In genomic region chr13:110853235-110853721, GRCh38 we compare ENCODE assay signal across 19 cellular contexts.
A peak's percentile ranks its signal among the peaks of the same experiment; 100 is the strongest.
DNase-seq lines count a peak whose midpoint lies in the region; ATAC-seq, FAIRE-seq and TF ChIP-seq lines count a peak whose summit lies in the region.
"Had no signal": no experiment of that assay in that cellular context is flagged by ENCODE, and none has a peak within 500 bp of the region (broad histone marks: within the 10 kb centered on the region; RNA-seq: fewer than 3 reads in every experiment).

No MANE protein-coding gene starts in this region.

- no peaks in the 10 kb centered on the region for H3K36me3 ChIP-seq in small intestine (ENCODE audit: control insufficient read depth in 2 of 2, insufficient read depth in 2 of 2, low read length in 2 of 2)
- no peaks in the 10 kb centered on the region for H3K36me3 ChIP-seq in BE2C

- H3K4me1 ChIP-seq in small intestine (ENCODE audit: control insufficient read depth in 2 of 2, insufficient read depth in 1 of 2, low read depth in 1 of 2, low read length in 1 of 2) (no peaks in the 10 kb centered on the region), BE2C (no peaks in the 10 kb centered on the region)

- H3K27ac ChIP-seq in small intestine (ENCODE audit: low read depth in 1 of 2, low read length in 1 of 2), result no peak overlapping the region
- H3K27ac ChIP-seq: GM23248 had no signal

- DNase-seq in LHCN-M2 (ENCODE audit: low read depth), result peak; percentile 56
- DNase-seq in choroid plexus epithelial cell (ENCODE audit: low read depth), result peak; percentile 76
- peak; percentile 26 for DNase-seq in iris pigment epithelial cell (ENCODE audit: low read depth)
- DNase-seq in small intestine, result peak; percentile 10
- DNase-seq in BE2C, result no peak
- DNase-seq in retina, result no peak
- DNase-seq: activated CD4-positive, alpha-beta T cell treated with anti-CD3 and anti-CD28 coated beads, Interleukin-2, amount 10 ng/mL, durations not matched to agents 24 days and 14 days; activated gamma-delta T cell; amygdala; central memory CD4-positive, alpha-beta T cell; COR-L47; GM23248; Karpas-422; NCI-H1092 treated with DMSO at 0.1 percent for 48 hours; NCI-H2029 treated with DMSO at 0.1 percent for 48 hours; RPMI8226 had no signal

- TF ChIP-seq CTCF in choroid plexus epithelial cell (conservative IDR thresholded peaks at IDR 0.05; ENCODE audit: low read depth, low read length) (no peak), BE2C (IDR thresholded peaks at IDR 0.05; ENCODE audit: low read depth, low read length) (no peak)

- H3K4me3 ChIP-seq in choroid plexus epithelial cell (ENCODE audit: low read depth, low read length), result no peak overlapping the region
- H3K4me3 ChIP-seq in small intestine (ENCODE audit: low read depth in 1 of 2, low read length in 2 of 2), result no peak overlapping the region
- H3K4me3 ChIP-seq in BE2C (ENCODE audit: low read depth, low read length), result no peak overlapping the region
- H3K4me3 ChIP-seq: GM23248 had no signal

- 51 to 65% (median 65%) methylated on average over 19 to 20 of the region's 20 CpGs for WGBS in small intestine, 3 donors

- no peak for FAIRE-seq in small intestine (lab: Jason Lieb, UNC)
- FAIRE-seq: GM18507, islet of Langerhans had no signal

- H3K27me3 ChIP-seq in small intestine (ENCODE audit: control insufficient read depth in 2 of 2, insufficient read depth in 2 of 2, low read length in 2 of 2), result no peaks in the 10 kb centered on the region
- H3K27me3 ChIP-seq in BE2C, result 0 out of 2 replicates have a peak, but pooled peaks cover 7% of the 10 kb centered on the region

- H3K9me3 ChIP-seq in small intestine (ENCODE audit: control insufficient read depth, low read depth) (no peaks in the 10 kb centered on the region), BE2C (no peaks in the 10 kb centered on the region)

- no peak for ATAC-seq in HG03378 (IDR thresholded peaks at IDR 0.05; ENCODE audit: unreplicated experiment)

Comparison
In these comparisons a context has a peak if more than half of its experiments do, and no peak if none do; other contexts are left out.
1. DNase-seq: peak in LHCN-M2 (single experiment), choroid plexus epithelial cell (single experiment), iris pigment epithelial cell (single experiment) and small intestine (single experiment); none in BE2C (single experiment) and retina (single experiment).